In genomic region chr6:119343573-119344146, GRCh38 we compare ENCODE assay signal across 1 cellular context.
A peak's percentile ranks its signal among the peaks of the same experiment; 100 is the strongest.
TF ChIP-seq lines count a peak whose summit lies in the region.

No MANE protein-coding gene starts in this region.

TF ChIP-seq in HepG2, 621 proteins besides CTCF, POLR2A, EP300 and RAD21 (continued from another document):
- TF ChIP-seq ZNF512B (CRISPR knock-in tag; IDR thresholded peaks at IDR 0.05; ENCODE audit: borderline replicate concordance): no peak
- no peak for TF ChIP-seq ZXDC (CRISPR knock-in tag; IDR thresholded peaks at IDR 0.05)
- no peak for TF ChIP-seq HINFP (CRISPR knock-in tag; IDR thresholded peaks at IDR 0.05; ENCODE audit: low read depth)
- TF ChIP-seq HNF4A (CRISPR knock-in tag; IDR thresholded peaks at IDR 0.05): peak; percentile 23; the same call in 1 of the 2 replicates
- no peak for TF ChIP-seq RFXAP (CRISPR knock-in tag; IDR thresholded peaks at IDR 0.05; ENCODE audit: borderline replicate concordance)
- no peak for TF ChIP-seq SUZ12 (IDR thresholded peaks at IDR 0.05; ENCODE audit: low read depth, low read length)
- peak; percentile 34; the same call in 1 of the 2 replicates for TF ChIP-seq ARID2 (CRISPR knock-in tag; IDR thresholded peaks at IDR 0.05; ENCODE audit: borderline replicate concordance)
- no peak for TF ChIP-seq TERF1 (CRISPR knock-in tag; IDR thresholded peaks at IDR 0.05)
- TF ChIP-seq ASH2L (IDR thresholded peaks at IDR 0.05; ENCODE audit: insufficient read length, low read depth, low read length): peak; percentile 15
- no peak for TF ChIP-seq ZNF709 (CRISPR knock-in tag; IDR thresholded peaks at IDR 0.05)
- TF ChIP-seq REL (CRISPR knock-in tag; conservative IDR thresholded peaks at IDR 0.05): no peak
- TF ChIP-seq MED13 (CRISPR knock-in tag; IDR thresholded peaks at IDR 0.05): no peak
- TF ChIP-seq ZNF263 (CRISPR knock-in tag; IDR thresholded peaks at IDR 0.05): peak; percentile 92
- TF ChIP-seq BRF2 (CRISPR knock-in tag; IDR thresholded peaks at IDR 0.05): no peak
- no peak for TF ChIP-seq ETV5 (CRISPR knock-in tag; IDR thresholded peaks at IDR 0.05; ENCODE audit: borderline replicate concordance)
- TF ChIP-seq CBX2 (IDR thresholded peaks at IDR 0.05; ENCODE audit: low read depth, low read length): no peak
- TF ChIP-seq CBX2 (CRISPR knock-in tag; IDR thresholded peaks at IDR 0.05; ENCODE audit: low read depth): no peak
- no peak for TF ChIP-seq CAMTA2 (CRISPR knock-in tag; IDR thresholded peaks at IDR 0.05; ENCODE audit: borderline replicate concordance)
- no peak for TF ChIP-seq ZNF337 (CRISPR knock-in tag; IDR thresholded peaks at IDR 0.05; ENCODE audit: borderline replicate concordance, low read depth)
- no peak for TF ChIP-seq ZFP82 (CRISPR knock-in tag; IDR thresholded peaks at IDR 0.05; ENCODE audit: borderline replicate concordance)
- TF ChIP-seq NFKBIZ (CRISPR knock-in tag; IDR thresholded peaks at IDR 0.05): no peak
